ENCODE assay signal across 22 cellular contexts in the genomic region with DNA sequence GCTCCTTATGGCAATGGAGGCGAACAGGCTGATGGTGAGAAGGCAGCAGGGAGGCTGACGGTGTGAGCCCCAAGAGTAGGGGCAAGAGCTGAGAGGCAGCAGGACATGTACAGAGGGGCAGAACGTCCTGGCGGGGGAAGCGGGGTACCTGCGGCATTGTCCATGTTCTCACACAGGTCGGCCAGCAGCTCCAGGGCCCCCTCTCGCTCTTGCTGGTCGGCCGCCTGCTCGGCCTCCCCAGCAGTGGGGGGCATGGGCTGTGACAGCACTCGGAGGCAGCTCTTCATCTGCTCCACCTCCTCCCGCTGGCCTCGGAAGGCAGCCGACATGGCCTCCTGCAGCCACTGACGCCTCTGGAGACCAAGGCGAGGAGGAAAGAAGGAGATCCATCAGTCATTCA. TPM values are rescaled to one million over a fixed set of nuclear protein-coding genes. Genes with fewer than 3 reads are reported as not detected.
DNase-seq lines count a peak whose midpoint lies in the region; ATAC-seq, FAIRE-seq and TF ChIP-seq lines count a peak whose summit lies in the region.
"Had no signal": no experiment of that assay in that cellular context is flagged by ENCODE, and none has a peak within 500 bp of the region (broad histone marks: within the 10 kb centered on the region; RNA-seq: fewer than 3 reads in every experiment).

No MANE protein-coding gene starts in this region.

- peak overlapping the region; percentile 84 for H3K27ac Mint-ChIP-seq in activated CD8-positive, alpha-beta T cell treated with anti-CD3 and anti-CD28 coated beads, Interleukin-2, amount 10 ng/mL, durations not matched to agents 7 days and 5 days
- H3K27ac Mint-ChIP-seq in activated CD8-positive, alpha-beta T cell treated with anti-CD3 and anti-CD28 coated beads for 36 hours: no peak overlapping the region
- H3K27ac Mint-ChIP-seq in immature natural killer cell: peak overlapping the region; percentile 92 to 99 (median 96)

- H2AFZ ChIP-seq in OCI-LY7 (ENCODE audit: low read length): no peak overlapping the region

- DNase-seq in activated CD8-positive, alpha-beta T cell treated with anti-CD3 and anti-CD28 coated beads, Interleukin-2, amount 10 ng/mL, durations not matched to agents 7 days and 5 days: no peak
- no peak for DNase-seq in activated CD8-positive, alpha-beta T cell treated with anti-CD3 and anti-CD28 coated beads for 36 hours
- DNase-seq in OCI-LY7 (ENCODE audit: low spot score): no peak
- no peak for DNase-seq in immature natural killer cell
- no peak for DNase-seq in small intestine
- DNase-seq in occipital lobe (lab: John Stamatoyannopoulos, UW): no peak
- DNase-seq in C1 segment of cervical spinal cord (lab: John Stamatoyannopoulos, UW): no peak
- DNase-seq in HPDE6-E6E7 (ENCODE audit: extremely low spot score): no peak
- DNase-seq: activated CD4-positive, alpha-beta T cell treated with anti-CD3 and anti-CD28 coated beads, Interleukin-2, amount 50 U/mL, for 4 hours; activated effector memory CD4-positive, alpha-beta T cell treated with anti-CD3 and anti-CD28 coated beads, Interleukin-2, amount 50 U/mL, for 16 hours; aorta; foreskin keratinocyte; HCEC 1CT; NCI-H1436; tibial artery had no signal

- intact Hi-C loops in activated CD8-positive, alpha-beta T cell treated with anti-CD3 and anti-CD28 coated beads for 36 hours (cut with micrococcal nuclease): no loop called here
- intact Hi-C loops in OCI-LY7 (cut with micrococcal nuclease; ENCODE audit: unreplicated experiment): no loop called here

- H3K4me2 ChIP-seq in OCI-LY7 (ENCODE audit: low read length): peak overlapping the region; percentile 99

- peak overlapping the region; percentile 64 for H3K4me3 ChIP-seq in OCI-LY7 (ENCODE audit: low read depth, low read length, poor library complexity, severe bottlenecking)
- no peak overlapping the region for H3K4me3 ChIP-seq in small intestine (ENCODE audit: low read depth in 1 of 2, low read length in 2 of 2)
- H3K4me3 ChIP-seq: skin epidermis, tibial artery had no signal

- CTCF ChIA-PET in activated CD8-positive, alpha-beta T cell treated with anti-CD3 and anti-CD28 coated beads, Interleukin-2, amount 10 ng/mL, durations not matched to agents 7 days and 5 days (lab: Charles Lee): interaction anchor here (0.8 to 1.3 kb wide), 3 partner anchors 9 to 62 kb away, joined by 3 to 4 read pairs (median 3); a partner anchor contains a TSS
- CTCF ChIA-PET in activated CD8-positive, alpha-beta T cell treated with anti-CD3 and anti-CD28 coated beads for 36 hours (lab: Charles Lee): interaction anchor here (0.9 to 1.5 kb wide), 2 partner anchors 114 to 140 kb away, joined by 3 read pairs; no protein-coding TSS in a partner anchor
- CTCF ChIA-PET in OCI-LY7 (lab: Charles Lee; ENCODE audit: unreplicated experiment): no interaction called here

- H3K36me3 ChIP-seq in OCI-LY7 (ENCODE audit: insufficient read depth, low read length): peaks cover 30% of the 10 kb centered on the region
- peaks cover 0 to 5% of the 10 kb centered on the region in 2 donors for H3K36me3 ChIP-seq in small intestine (ENCODE audit: control insufficient read depth in 2 of 2, insufficient read depth in 2 of 2, low read length in 2 of 2)

- BruUV-seq in OCI-LY7 (replicated peaks; lab: Mats Ljungman, UMichigan): no TSS peak

- TF ChIP-seq CTCF in activated CD8-positive, alpha-beta T cell treated with anti-CD3 and anti-CD28 coated beads for 36 hours (IDR thresholded peaks at IDR 0.05): no peak
- TF ChIP-seq CTCF in OCI-LY7 (conservative IDR thresholded peaks at IDR 0.05; ENCODE audit: low read length): no peak

- POLR2A ChIA-PET in activated CD8-positive, alpha-beta T cell treated with anti-CD3 and anti-CD28 coated beads, Interleukin-2, amount 10 ng/mL, durations not matched to agents 7 days and 5 days (lab: Charles Lee): interaction anchor here (1.5 to 3.6 kb wide), 2 partner anchors 17 to 62 kb away, joined by 4 to 35 read pairs; a partner anchor contains a TSS
- POLR2A ChIA-PET in activated CD8-positive, alpha-beta T cell treated with anti-CD3 and anti-CD28 coated beads for 36 hours (lab: Charles Lee): interaction anchor here (1.1 to 6.5 kb wide), 3 partner anchors 14 to 31 kb away, joined by 3 to 54 read pairs (median 4); a partner anchor contains a TSS
- POLR2A ChIA-PET in OCI-LY7 (lab: Charles Lee): interaction anchor here (0.5 to 5.0 kb wide), 6 partner anchors 18 to 356 kb away, joined by 3 to 32 read pairs (median 4); a partner anchor contains a TSS

- peaks cover 41% of the 10 kb centered on the region for H3K4me1 Mint-ChIP-seq in activated CD8-positive, alpha-beta T cell treated with anti-CD3 and anti-CD28 coated beads, Interleukin-2, amount 10 ng/mL, durations not matched to agents 7 days and 5 days (ENCODE audit: low read depth)
- peaks cover 25% of the 10 kb centered on the region for H3K4me1 Mint-ChIP-seq in activated CD8-positive, alpha-beta T cell treated with anti-CD3 and anti-CD28 coated beads for 36 hours (ENCODE audit: low read depth)
- H3K4me1 Mint-ChIP-seq in immature natural killer cell: peaks cover 44 to 54% of the 10 kb centered on the region in 2 donors

- peaks cover 2% of the 10 kb centered on the region for H3K27me3 Mint-ChIP-seq in activated CD8-positive, alpha-beta T cell treated with anti-CD3 and anti-CD28 coated beads, Interleukin-2, amount 10 ng/mL, durations not matched to agents 7 days and 5 days (ENCODE audit: low read depth)
- no peaks in the 10 kb centered on the region for H3K27me3 Mint-ChIP-seq in activated CD8-positive, alpha-beta T cell treated with anti-CD3 and anti-CD28 coated beads for 36 hours
- peaks cover 2 to 15% (median 10%) of the 10 kb centered on the region in 3 donors for H3K27me3 Mint-ChIP-seq in immature natural killer cell (ENCODE audit: low read depth in 3 of 3)

- no peaks in the 10 kb centered on the region for H3K27me3 ChIP-seq in small intestine (ENCODE audit: control insufficient read depth in 2 of 2, insufficient read depth in 2 of 2, low read length in 2 of 2)
- H3K27me3 ChIP-seq: foreskin keratinocyte had no signal

- H3K27ac ChIP-seq in OCI-LY7 (ENCODE audit: low read depth, low read length, poor library complexity, severe bottlenecking) (peak overlapping the region; percentile 93), small intestine (ENCODE audit: low read depth in 1 of 2, low read length in 1 of 2) (peak overlapping the region; percentile 48 to 82)
- H3K27ac ChIP-seq: C4-2B, foreskin keratinocyte, tibial artery had no signal

- H3K79me2 ChIP-seq in OCI-LY7 (ENCODE audit: insufficient read depth, low read depth, low read length): peaks cover 38% of the 10 kb centered on the region

- H3K9me3 ChIP-seq in OCI-LY7 (ENCODE audit: low read length) (no peaks in the 10 kb centered on the region), small intestine (ENCODE audit: control insufficient read depth, low read depth) (no peaks in the 10 kb centered on the region)
- H3K9me3 ChIP-seq: tibial artery had no signal

- 89 to 95% (median 91%) methylated on average over 12 to 17 of the region's 17 CpGs for WGBS in small intestine, 3 donors

- FAIRE-seq in small intestine (lab: Jason Lieb, UNC): no peak
- FAIRE-seq: endothelial cell of umbilical vein, RCC 7860 had no signal

- ATAC-seq in activated CD8-positive, alpha-beta T cell treated with anti-CD3 and anti-CD28 coated beads, Interleukin-2, amount 10 ng/mL, durations not matched to agents 7 days and 5 days: no peak
- no peak for ATAC-seq in activated CD8-positive, alpha-beta T cell treated with anti-CD3 and anti-CD28 coated beads for 36 hours
- ATAC-seq: foreskin keratinocyte had no signal

- H3K4me3 Mint-ChIP-seq in activated CD8-positive, alpha-beta T cell treated with anti-CD3 and anti-CD28 coated beads, Interleukin-2, amount 10 ng/mL, durations not matched to agents 7 days and 5 days: peak overlapping the region; percentile 22
- H3K4me3 Mint-ChIP-seq in activated CD8-positive, alpha-beta T cell treated with anti-CD3 and anti-CD28 coated beads for 36 hours: no peak overlapping the region
- H3K4me3 Mint-ChIP-seq in immature natural killer cell: peak overlapping the region in 4 of 5 donors; percentile 67 to 92 (median 71)

- no peaks in the 10 kb centered on the region for H3K9me2 ChIP-seq in OCI-LY7 (ENCODE audit: insufficient read depth, low read length)

- no peaks in the 10 kb centered on the region for H4K20me1 ChIP-seq in OCI-LY7 (ENCODE audit: insufficient read depth, low read length)

- peaks cover 83% of the 10 kb centered on the region for H3K4me1 ChIP-seq in OCI-LY7 (ENCODE audit: insufficient read depth, low read length, poor library complexity, severe bottlenecking)
- peaks cover 0 to 4% of the 10 kb centered on the region in 2 donors for H3K4me1 ChIP-seq in small intestine (ENCODE audit: control insufficient read depth in 2 of 2, insufficient read depth in 1 of 2, low read depth in 1 of 2, low read length in 1 of 2)

- H3K9me3 Mint-ChIP-seq in activated CD8-positive, alpha-beta T cell treated with anti-CD3 and anti-CD28 coated beads, Interleukin-2, amount 10 ng/mL, durations not matched to agents 7 days and 5 days (ENCODE audit: insufficient read depth): no peaks in the 10 kb centered on the region
- H3K9me3 Mint-ChIP-seq in activated CD8-positive, alpha-beta T cell treated with anti-CD3 and anti-CD28 coated beads for 36 hours: no peaks in the 10 kb centered on the region
- H3K9me3 Mint-ChIP-seq in immature natural killer cell: no peaks in the 10 kb centered on the region

- peaks cover 12% of the 10 kb centered on the region for H3K36me3 Mint-ChIP-seq in activated CD8-positive, alpha-beta T cell treated with anti-CD3 and anti-CD28 coated beads, Interleukin-2, amount 10 ng/mL, durations not matched to agents 7 days and 5 days (ENCODE audit: low read depth)
- H3K36me3 Mint-ChIP-seq in activated CD8-positive, alpha-beta T cell treated with anti-CD3 and anti-CD28 coated beads for 36 hours (ENCODE audit: low read depth): peaks cover 9% of the 10 kb centered on the region
- H3K36me3 Mint-ChIP-seq in immature natural killer cell: peaks cover 0 to 11% (median 6%) of the 10 kb centered on the region in 3 donors

RNA-seq across cellular contexts. Expression of a gene that starts 2.4 kb away (rescaled TPM):
- 10 to 100 TPM; 31.1 to 32.7 TPM for total RNA-seq in activated CD8-positive, alpha-beta T cell treated with anti-CD3 and anti-CD28 coated beads, Interleukin-2, amount 10 ng/mL, durations not matched to agents 7 days and 5 days
- 10 to 100 TPM; 46.4 to 47.1 TPM for total RNA-seq in activated CD8-positive, alpha-beta T cell treated with anti-CD3 and anti-CD28 coated beads for 36 hours
- total RNA-seq in OCI-LY7 (2014; rRNA removed; shearing (Covaris generic)): 41.3 and 50.5 TPM in 2 replicates
- total RNA-seq in OCI-LY7 (2022) (31.9 and 38.7 TPM in 2 replicates), occipital lobe (23.4 TPM)
- polyA plus RNA-seq in immature natural killer cell (10 to 100 TPM; 42.6 to 46.7 (median 46.3) TPM), small intestine (10 to 100 TPM; 25.9 to 61.9 (median 34.0) TPM)

RNA-seq across cellular contexts. Expression of a gene that starts 6.3 kb away (rescaled TPM):
- total RNA-seq in activated CD8-positive, alpha-beta T cell treated with anti-CD3 and anti-CD28 coated beads, Interleukin-2, amount 10 ng/mL, durations not matched to agents 7 days and 5 days: 1 to 10 TPM; 7.3 to 7.5 TPM
- total RNA-seq in activated CD8-positive, alpha-beta T cell treated with anti-CD3 and anti-CD28 coated beads for 36 hours: 1 to 10 TPM; 5.1 to 5.8 TPM
- 15.9 and 16.1 TPM in 2 replicates for total RNA-seq in OCI-LY7 (2014; rRNA removed; shearing (Covaris generic))
- total RNA-seq in OCI-LY7 (2022): 23.9 and 25.7 TPM in 2 replicates
- not detected for polyA plus RNA-seq in immature natural killer cell
- polyA plus RNA-seq in small intestine: 1 to 10 TPM in 2 of 3 donors, under 1 TPM in 1; 0.22 to 2.7 (median 2.7) TPM
- total RNA-seq in occipital lobe: 67.1 TPM

RNA-seq across cellular contexts. Expression of a gene that starts 18.7 kb away (rescaled TPM):
- total RNA-seq in activated CD8-positive, alpha-beta T cell treated with anti-CD3 and anti-CD28 coated beads, Interleukin-2, amount 10 ng/mL, durations not matched to agents 7 days and 5 days: 100 to 1,000 TPM; 256 to 265 TPM
- 100 to 1,000 TPM; 197 to 207 TPM for total RNA-seq in activated CD8-positive, alpha-beta T cell treated with anti-CD3 and anti-CD28 coated beads for 36 hours
- 82.0 and 89.6 TPM in 2 replicates for total RNA-seq in OCI-LY7 (2014; rRNA removed; shearing (Covaris generic))
- total RNA-seq in OCI-LY7 (2022) (156 and 161 TPM in 2 replicates), occipital lobe (11.4 TPM)
- polyA plus RNA-seq in immature natural killer cell (100 to 1,000 TPM in 1 of 3 donors, 10 to 100 TPM in 2; 43.1 to 123 (median 47.9) TPM), small intestine (10 to 100 TPM; 43.4 to 51.1 (median 46.7) TPM)

RNA-seq across cellular contexts. Expression of a gene that starts 47.6 kb away (rescaled TPM):
- under 1 TPM in 1 of 2 experiments, not detected in 1; 0.26 TPM for total RNA-seq in activated CD8-positive, alpha-beta T cell treated with anti-CD3 and anti-CD28 coated beads, Interleukin-2, amount 10 ng/mL, durations not matched to agents 7 days and 5 days
- not detected for total RNA-seq in activated CD8-positive, alpha-beta T cell treated with anti-CD3 and anti-CD28 coated beads for 36 hours
- not detected in 2 replicates for total RNA-seq in OCI-LY7 (2014; rRNA removed; shearing (Covaris generic))
- not detected in 2 replicates for total RNA-seq in OCI-LY7 (2022)
- not detected for polyA plus RNA-seq in immature natural killer cell
- 100 to 1,000 TPM in 1 of 3 donors, 10 to 100 TPM in 2; 33.2 to 125 (median 89.2) TPM for polyA plus RNA-seq in small intestine
- total RNA-seq in occipital lobe: 0.47 TPM
- total RNA-seq: A172, Daoy, endothelial cell of umbilical vein, foreskin keratinocyte, LHCN-M2 had no signal
- polyA plus RNA-seq: endothelial cell of umbilical vein, foreskin keratinocyte had no signal

RNA-seq across cellular contexts. Expression of a gene that starts 48.9 kb away (rescaled TPM):
- total RNA-seq in activated CD8-positive, alpha-beta T cell treated with anti-CD3 and anti-CD28 coated beads, Interleukin-2, amount 10 ng/mL, durations not matched to agents 7 days and 5 days: 10 to 100 TPM; 11.0 to 13.8 TPM
- total RNA-seq in activated CD8-positive, alpha-beta T cell treated with anti-CD3 and anti-CD28 coated beads for 36 hours: 1 to 10 TPM; 5.8 to 6.2 TPM
- total RNA-seq in OCI-LY7 (2014; rRNA removed; shearing (Covaris generic)): 6.7 and 8.1 TPM in 2 replicates
- total RNA-seq in OCI-LY7 (2022) (13.7 and 13.8 TPM in 2 replicates), occipital lobe (0.78 TPM)
- polyA plus RNA-seq in immature natural killer cell (1 to 10 TPM in 1 of 3 donors, under 1 TPM in 1, not detected in 1; 0.59 to 2.4 TPM), small intestine (100 to 1,000 TPM in 1 of 3 donors, 10 to 100 TPM in 2; 22.8 to 255 (median 76.7) TPM)
